24 cellular contexts compared by ENCODE assay signal in genomic region chr6:132041706-132042105, GRCh38.
DNase-seq lines count a peak whose midpoint lies in the region; ATAC-seq and TF ChIP-seq lines count a peak whose summit lies in the region.
"Had no signal": no experiment of that assay in that cellular context is flagged by ENCODE, and none has a peak within 500 bp of the region (broad histone marks: within the 10 kb centered on the region; RNA-seq: fewer than 3 reads in every experiment).

No MANE protein-coding gene starts in this region.

- no peaks in the 10 kb centered on the region for H3K9me3 ChIP-seq in GM23248 (ENCODE audit: low read depth)
- no peaks in the 10 kb centered on the region for H3K9me3 ChIP-seq in Panc1 (ENCODE audit: control insufficient read depth, insufficient read depth, low read depth, low read length)
- H3K9me3 ChIP-seq in smooth muscle cell (replicated peaks; ENCODE audit: low read depth): no peaks in the 10 kb centered on the region
- no peaks in the 10 kb centered on the region for H3K9me3 ChIP-seq in A673 (ENCODE audit: low read depth, low read length, poor library complexity, severe bottlenecking)
- H3K9me3 ChIP-seq: BE2C, SJSA1 had no signal

- no peak for TF ChIP-seq CTCF in Panc1 (IDR thresholded peaks at IDR 0.05)
- no peak for TF ChIP-seq CTCF in smooth muscle cell (IDR thresholded peaks at IDR 0.05; ENCODE audit: borderline replicate concordance, insufficient read depth, poor library complexity, severe bottlenecking)
- TF ChIP-seq CTCF in A673 (conservative IDR thresholded peaks at IDR 0.05; ENCODE audit: low read depth, low read length): no peak

- H3K27ac ChIP-seq in GM23248 (no peak overlapping the region), Panc1 (ENCODE audit: low read length) (peak overlapping the region; percentile 64; the same call in 1 of the 2 replicates), smooth muscle cell (ENCODE audit: low read depth) (peak overlapping the region; percentile 87), A673 (ENCODE audit: low read depth, low read length, poor library complexity, severe bottlenecking) (no peak overlapping the region)
- H3K27ac ChIP-seq: SJSA1 had no signal

- no peak for DNase-seq in GM23248
- DNase-seq in Panc1 (ENCODE audit: low read depth, low spot score): no peak
- DNase-seq in iris pigment epithelial cell (ENCODE audit: low read depth): peak; percentile 89
- DNase-seq in smooth muscle cell (lab: John Stamatoyannopoulos, UW; ENCODE audit: unreplicated experiment): no peak
- no peak for DNase-seq in iPS-NIHi7 (ENCODE audit: extremely low spot score)
- DNase-seq in A673 (ENCODE audit: low spot score): no peak
- DNase-seq: BE2C; CD4-positive, CD25-positive, alpha-beta regulatory T cell; COR-L47; DMS 273 treated with DMSO at 0.1 percent for 48 hours; DND-41; GF-D8; HFFc6; KBM-7; MV-4-11; NCI-H1694 treated with DMSO at 0.1 percent for 48 hours; NCI-H2227 treated with DMSO at 0.1 percent for 48 hours; NCI-H510A treated with DMSO at 0.1 percent for 48 hours; NCI-H82; OCI-M1; T-helper 17 cell had no signal

- no peaks in the 10 kb centered on the region for H3F3A ChIP-seq in GM23248 (ENCODE audit: insufficient read depth)
- peaks cover 7% of the 10 kb centered on the region for H3F3A ChIP-seq in smooth muscle cell (ENCODE audit: low read depth)

- CTCF ChIA-PET in Panc1 (lab: Charles Lee): no interaction called here
- CTCF ChIA-PET in A673 (lab: Charles Lee): no interaction called here

- H3K36me3 ChIP-seq in GM23248 (ENCODE audit: low read depth) (no peaks in the 10 kb centered on the region), Panc1 (ENCODE audit: control insufficient read depth, insufficient read depth, low read length) (no peaks in the 10 kb centered on the region), smooth muscle cell (ENCODE audit: low read depth) (no peaks in the 10 kb centered on the region), A673 (ENCODE audit: insufficient read depth, low read length, poor library complexity, severe bottlenecking) (no peaks in the 10 kb centered on the region)
- H3K36me3 ChIP-seq: BE2C, SJSA1 had no signal

- H4K20me1 ChIP-seq in GM23248 (ENCODE audit: insufficient read depth) (no peaks in the 10 kb centered on the region), smooth muscle cell (ENCODE audit: low read depth) (no peaks in the 10 kb centered on the region)

- in situ Hi-C loops in GM23248 (cut with MboI): no loop called here
- in situ Hi-C loops in Panc1 (cut with HindIII; ENCODE audit: low pct_unique_long_range_greater_than_20kb, low sequenced_read_pairs): no loop called here

- ATAC-seq in Panc1 (no peak), HG03521 (IDR thresholded peaks at IDR 0.05; ENCODE audit: unreplicated experiment) (no peak)
- ATAC-seq: GM12878, T-helper 17 cell had no signal

- H3K27me3 ChIP-seq in GM23248 (replicated peaks; ENCODE audit: insufficient read depth) (no peaks in the 10 kb centered on the region), Panc1 (ENCODE audit: control insufficient read depth, insufficient read depth, low read length) (no peaks in the 10 kb centered on the region), smooth muscle cell (ENCODE audit: low read depth) (no peaks in the 10 kb centered on the region), A673 (replicated peaks; ENCODE audit: insufficient read depth, low read depth, low read length, poor library complexity) (no peaks in the 10 kb centered on the region)
- H3K27me3 ChIP-seq: BE2C, SJSA1 had no signal

- POLR2A ChIA-PET in Panc1 (lab: Charles Lee) (no interaction called here), A673 (lab: Charles Lee; ENCODE audit: low non-redundant PET) (no interaction called here)

- H3K4me1 ChIP-seq in GM23248 (ENCODE audit: insufficient read depth): no peaks in the 10 kb centered on the region; the same call in 1 of the 2 replicates
- peaks cover 4% of the 10 kb centered on the region; the same call in 1 of the 2 replicates for H3K4me1 ChIP-seq in Panc1 (ENCODE audit: control insufficient read depth, insufficient read depth, low read length)
- no peaks in the 10 kb centered on the region for H3K4me1 ChIP-seq in smooth muscle cell (ENCODE audit: low read depth)
- H3K4me1 ChIP-seq in A673 (ENCODE audit: insufficient read depth, low read length, poor library complexity, severe bottlenecking): no peaks in the 10 kb centered on the region
- H3K4me1 ChIP-seq: BE2C, SJSA1 had no signal

- H2AFZ ChIP-seq in GM23248: peak overlapping the region; percentile 5; the same call in 1 of the 2 replicates
- H2AFZ ChIP-seq in smooth muscle cell (ENCODE audit: low read depth): no peak overlapping the region

- H3K9ac ChIP-seq in GM23248 (no peak overlapping the region), smooth muscle cell (ENCODE audit: low read depth) (no peak overlapping the region)

- H3K79me2 ChIP-seq in GM23248 (ENCODE audit: insufficient read depth) (no peaks in the 10 kb centered on the region), smooth muscle cell (ENCODE audit: low read depth) (no peaks in the 10 kb centered on the region)

- 82 to 89% methylated on average over 3 of the region's 3 CpGs for WGBS in GM23248 (ENCODE audit: low coverage in 1 of 2, low lambda C conversion rate in 2 of 2, missing lambda C conversion rate in 2 of 2), 2 experiments
- 39% methylated on average over 3 of the region's 3 CpGs for WGBS in smooth muscle cell (ENCODE audit: low lambda C conversion rate)

- intact Hi-C loops in Panc1 (cut with micrococcal nuclease; ENCODE audit: unreplicated experiment): no loop called here
- intact Hi-C loops in A673 (cut with micrococcal nuclease; ENCODE audit: unreplicated experiment): no loop called here

- no peak overlapping the region for H3K4me2 ChIP-seq in GM23248 (ENCODE audit: unreplicated experiment)
- H3K4me2 ChIP-seq in smooth muscle cell: peak overlapping the region; percentile 21

- no peaks in the 10 kb centered on the region for H3K9me2 ChIP-seq in GM23248 (ENCODE audit: insufficient read depth)

- H3K4me3 ChIP-seq in GM23248 (no peak overlapping the region), Panc1 (ENCODE audit: low read depth in 2 of 2, low read length in 2 of 2) (no peak overlapping the region), smooth muscle cell (no peak overlapping the region), A673 (ENCODE audit: low read depth, low read length, poor library complexity, severe bottlenecking) (no peak overlapping the region)
- H3K4me3 ChIP-seq: GM12878, SJSA1 had no signal

- BruUV-seq in Panc1 (replicated peaks; lab: Mats Ljungman, UMichigan): no TSS peak
- no TSS peak for BruUV-seq in A673 (replicated peaks; lab: Mats Ljungman, UMichigan)

Comparison
In these comparisons a context has a peak if more than half of its experiments do, and no peak if none do; other contexts are left out.
1. H3K27ac ChIP-seq: peak in Panc1 (single experiment) and smooth muscle cell (single experiment); none in GM23248 (single experiment) and A673 (single experiment).